1 cellular context compared by ENCODE assay signal in the genomic region with DNA sequence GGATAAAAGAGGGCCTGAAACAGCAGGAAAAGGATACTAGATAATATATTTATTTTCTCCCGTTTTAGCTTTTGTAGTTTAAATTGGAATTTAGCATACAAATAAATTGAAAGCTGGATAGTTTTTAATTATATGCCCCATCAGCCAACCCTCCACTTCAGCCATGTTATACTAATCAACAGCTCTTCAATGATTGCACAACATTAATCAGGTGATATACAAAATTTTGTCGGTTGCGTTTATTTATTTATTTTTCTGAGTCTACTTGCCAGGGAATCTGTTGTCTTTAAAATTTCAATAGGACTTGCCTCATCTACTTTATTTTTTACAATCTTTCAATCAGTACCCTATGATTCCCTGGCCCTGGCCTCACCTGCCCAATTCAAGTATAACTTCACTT.
TF ChIP-seq lines count a peak whose summit lies in the region.

No MANE protein-coding gene starts in this region.

TF ChIP-seq in GM23338, 12 proteins besides CTCF, POLR2A, EP300 and RAD21 (continued from another document):
- TF ChIP-seq, protein P1, sequence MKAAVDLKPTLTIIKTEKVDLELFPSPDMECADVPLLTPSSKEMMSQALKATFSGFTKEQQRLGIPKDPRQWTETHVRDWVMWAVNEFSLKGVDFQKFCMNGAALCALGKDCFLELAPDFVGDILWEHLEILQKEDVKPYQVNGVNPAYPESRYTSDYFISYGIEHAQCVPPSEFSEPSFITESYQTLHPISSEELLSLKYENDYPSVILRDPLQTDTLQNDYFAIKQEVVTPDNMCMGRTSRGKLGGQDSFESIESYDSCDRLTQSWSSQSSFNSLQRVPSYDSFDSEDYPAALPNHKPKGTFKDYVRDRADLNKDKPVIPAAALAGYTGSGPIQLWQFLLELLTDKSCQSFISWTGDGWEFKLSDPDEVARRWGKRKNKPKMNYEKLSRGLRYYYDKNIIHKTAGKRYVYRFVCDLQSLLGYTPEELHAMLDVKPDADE (IDR thresholded peaks at IDR 0.05): no peak
- TF ChIP-seq NANOG (IDR thresholded peaks at IDR 0.05; ENCODE audit: borderline replicate concordance): no peak
